8 cellular contexts compared by ENCODE assay signal in the genomic region with DNA sequence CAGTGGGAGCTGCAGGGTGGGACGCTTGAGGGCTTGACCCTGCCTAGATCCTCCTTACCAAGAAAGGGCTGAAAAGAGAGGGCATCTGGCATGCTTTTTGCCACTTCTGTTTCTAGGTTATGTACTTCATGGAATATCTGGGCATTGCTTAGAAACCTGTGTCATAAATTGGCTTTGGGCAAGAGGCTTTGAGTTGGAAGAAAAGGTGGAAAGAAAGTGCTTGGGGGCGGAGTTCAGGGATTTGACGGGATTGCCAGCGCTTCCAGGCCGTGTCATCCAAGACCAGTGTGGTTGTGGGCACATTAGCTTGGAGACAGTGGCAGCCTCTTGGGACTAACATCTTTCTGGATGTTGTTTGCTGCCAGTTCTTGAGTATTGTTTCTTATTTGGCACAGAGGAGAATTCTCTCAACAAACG. TPM values are rescaled to one million over a fixed set of nuclear protein-coding genes. Genes with fewer than 3 reads are reported as not detected.
DNase-seq lines count a peak whose midpoint lies in the region; ATAC-seq and TF ChIP-seq lines count a peak whose summit lies in the region.

No MANE protein-coding gene starts in this region.

- no peak overlapping the region for H3K27ac Mint-ChIP-seq in GM23338
- peak overlapping the region; percentile 68 for H3K27ac Mint-ChIP-seq in activated CD8-positive, alpha-beta T cell treated with anti-CD3 and anti-CD28 coated beads, Interleukin-2, amount 10 ng/mL, durations not matched to agents 7 days and 5 days
- peak overlapping the region; percentile 72 for H3K27ac Mint-ChIP-seq in stimulated activated effector memory CD8-positive, alpha-beta T cell treated with anti-CD3 and anti-CD28 coated beads, Interleukin-12 subunit alpha, Interleukin-12 subunit beta, amount 100 ng/mL, for 72 hours

- H3K36me3 Mint-ChIP-seq in GM23338 (ENCODE audit: low read depth), result no peaks in the 10 kb centered on the region
- H3K36me3 Mint-ChIP-seq in activated CD8-positive, alpha-beta T cell treated with anti-CD3 and anti-CD28 coated beads, Interleukin-2, amount 10 ng/mL, durations not matched to agents 7 days and 5 days (ENCODE audit: low read depth), result peaks cover 8% of the 10 kb centered on the region
- no peaks in the 10 kb centered on the region for H3K36me3 Mint-ChIP-seq in stimulated activated effector memory CD8-positive, alpha-beta T cell treated with anti-CD3 and anti-CD28 coated beads, Interleukin-12 subunit alpha, Interleukin-12 subunit beta, amount 100 ng/mL, for 72 hours

- H3K79me2 ChIP-seq in GM23338 (replicated peaks; ENCODE audit: insufficient read depth), result no peaks in the 10 kb centered on the region

- H3K9me3 ChIP-seq in iPS-18c (ENCODE audit: control insufficient read depth, insufficient read depth, low read length), result no peaks in the 10 kb centered on the region

- H3K4me1 Mint-ChIP-seq in GM23338, result peaks cover 14% of the 10 kb centered on the region
- H3K4me1 Mint-ChIP-seq in activated CD8-positive, alpha-beta T cell treated with anti-CD3 and anti-CD28 coated beads, Interleukin-2, amount 10 ng/mL, durations not matched to agents 7 days and 5 days (ENCODE audit: low read depth), result peaks cover 29% of the 10 kb centered on the region
- peaks cover 36% of the 10 kb centered on the region for H3K4me1 Mint-ChIP-seq in stimulated activated effector memory CD8-positive, alpha-beta T cell treated with anti-CD3 and anti-CD28 coated beads, Interleukin-12 subunit alpha, Interleukin-12 subunit beta, amount 100 ng/mL, for 72 hours

- H3K4me3 ChIP-seq in GM23338, result peak overlapping the region; percentile 79
- H3K4me3 ChIP-seq in iPS-18c (ENCODE audit: insufficient read depth, low read depth, low read length), result peak overlapping the region; percentile 81

- H3K4me2 ChIP-seq in GM23338, result peak overlapping the region; percentile 86

- POLR2A ChIA-PET in activated CD8-positive, alpha-beta T cell treated with anti-CD3 and anti-CD28 coated beads, Interleukin-2, amount 10 ng/mL, durations not matched to agents 7 days and 5 days (lab: Charles Lee), result interaction anchor here (1.7 to 2.4 kb wide), 3 partner anchors 11 to 31 kb away, joined by 6 to 35 read pairs (median 11); no protein-coding TSS in a partner anchor

- peak; percentile 5; the same call in 1 of the 3 replicates for ATAC-seq in GM23338
- ATAC-seq in activated CD8-positive, alpha-beta T cell treated with anti-CD3 and anti-CD28 coated beads, Interleukin-2, amount 10 ng/mL, durations not matched to agents 7 days and 5 days, result no peak
- ATAC-seq in stimulated activated effector memory CD8-positive, alpha-beta T cell treated with anti-CD3 and anti-CD28 coated beads, Interleukin-12 subunit alpha, Interleukin-12 subunit beta, amount 100 ng/mL, for 72 hours, result no peak
- ATAC-seq in HG02623 (IDR thresholded peaks at IDR 0.05; ENCODE audit: unreplicated experiment), result no peak

- no peaks in the 10 kb centered on the region for H3K36me3 ChIP-seq in GM23338 (ENCODE audit: insufficient read depth)

- peaks cover 4% of the 10 kb centered on the region; the same call in 1 of the 2 replicates for H4K20me1 ChIP-seq in GM23338 (replicated peaks; ENCODE audit: insufficient read depth)

- H3K27me3 ChIP-seq in GM23338 (ENCODE audit: insufficient read depth), result peaks cover 24% of the 10 kb centered on the region

- peak overlapping the region; percentile 84 for H3K4me3 Mint-ChIP-seq in GM23338
- H3K4me3 Mint-ChIP-seq in activated CD8-positive, alpha-beta T cell treated with anti-CD3 and anti-CD28 coated beads, Interleukin-2, amount 10 ng/mL, durations not matched to agents 7 days and 5 days, result peak overlapping the region; percentile 84
- H3K4me3 Mint-ChIP-seq in stimulated activated effector memory CD8-positive, alpha-beta T cell treated with anti-CD3 and anti-CD28 coated beads, Interleukin-12 subunit alpha, Interleukin-12 subunit beta, amount 100 ng/mL, for 72 hours, result peak overlapping the region; percentile 75

- H3K9me3 Mint-ChIP-seq in GM23338, result no peaks in the 10 kb centered on the region
- no peaks in the 10 kb centered on the region for H3K9me3 Mint-ChIP-seq in activated CD8-positive, alpha-beta T cell treated with anti-CD3 and anti-CD28 coated beads, Interleukin-2, amount 10 ng/mL, durations not matched to agents 7 days and 5 days (ENCODE audit: insufficient read depth)
- no peaks in the 10 kb centered on the region for H3K9me3 Mint-ChIP-seq in stimulated activated effector memory CD8-positive, alpha-beta T cell treated with anti-CD3 and anti-CD28 coated beads, Interleukin-12 subunit alpha, Interleukin-12 subunit beta, amount 100 ng/mL, for 72 hours

- H3K9me2 ChIP-seq in GM23338 (ENCODE audit: insufficient read depth), result no peaks in the 10 kb centered on the region

- DNase-seq in A172 (ENCODE audit: low spot score) (peak; percentile 29), GM23338 (ENCODE audit: low spot score) (peak; percentile 35), NCI-H187 treated with DMSO at 0.1 percent for 48 hours (lab: John Stamatoyannopoulos, UW) (no peak), cortex of kidney (lab: John Stamatoyannopoulos, UW) (no peak)
- no peak for DNase-seq in activated CD8-positive, alpha-beta T cell treated with anti-CD3 and anti-CD28 coated beads, Interleukin-2, amount 10 ng/mL, durations not matched to agents 7 days and 5 days
- no peak for DNase-seq in stimulated activated effector memory CD8-positive, alpha-beta T cell treated with anti-CD3 and anti-CD28 coated beads, Interleukin-12 subunit alpha, Interleukin-12 subunit beta, amount 100 ng/mL, for 72 hours (ENCODE audit: low spot score in 2 of 2)

- H3F3A ChIP-seq in GM23338 (replicated peaks; ENCODE audit: low read depth), result peaks cover 10% of the 10 kb centered on the region; the same call in 1 of the 2 replicates

- no peak overlapping the region for H3K27ac ChIP-seq in GM23338 (ENCODE audit: low read depth)

- H3K4me1 ChIP-seq in GM23338 (ENCODE audit: insufficient read depth), result no peaks in the 10 kb centered on the region; the same call in 1 of the 2 replicates

- H3K27me3 Mint-ChIP-seq in GM23338 (ENCODE audit: insufficient read depth, low read depth, poor library complexity), result peaks cover 3% of the 10 kb centered on the region
- H3K27me3 Mint-ChIP-seq in activated CD8-positive, alpha-beta T cell treated with anti-CD3 and anti-CD28 coated beads, Interleukin-2, amount 10 ng/mL, durations not matched to agents 7 days and 5 days (ENCODE audit: low read depth), result peaks cover 17% of the 10 kb centered on the region

- TF ChIP-seq CTCF in GM23338 (conservative IDR thresholded peaks at IDR 0.05; ENCODE audit: low read depth in 2 of 2), result no peak

- CTCF ChIA-PET in activated CD8-positive, alpha-beta T cell treated with anti-CD3 and anti-CD28 coated beads, Interleukin-2, amount 10 ng/mL, durations not matched to agents 7 days and 5 days (lab: Charles Lee), result interaction anchor here (2.4 to 2.9 kb wide), 4 partner anchors 10 to 31 kb away, joined by 9 to 14 read pairs (median 12); no protein-coding TSS in a partner anchor

- peak overlapping the region; percentile 97 for H2AFZ ChIP-seq in GM23338

TF ChIP-seq in GM23338, 12 proteins besides CTCF, POLR2A, EP300 and RAD21 (continues in another document):
- TF ChIP-seq ZNF331 (CRISPR knock-in tag; IDR thresholded peaks at IDR 0.05; ENCODE audit: low read depth) (no peak), NANOG (IDR thresholded peaks at IDR 0.05; ENCODE audit: borderline replicate concordance) (no peak), JUNB (IDR thresholded peaks at IDR 0.05; ENCODE audit: unreplicated experiment) (no peak)
- TF ChIP-seq, protein P1, sequence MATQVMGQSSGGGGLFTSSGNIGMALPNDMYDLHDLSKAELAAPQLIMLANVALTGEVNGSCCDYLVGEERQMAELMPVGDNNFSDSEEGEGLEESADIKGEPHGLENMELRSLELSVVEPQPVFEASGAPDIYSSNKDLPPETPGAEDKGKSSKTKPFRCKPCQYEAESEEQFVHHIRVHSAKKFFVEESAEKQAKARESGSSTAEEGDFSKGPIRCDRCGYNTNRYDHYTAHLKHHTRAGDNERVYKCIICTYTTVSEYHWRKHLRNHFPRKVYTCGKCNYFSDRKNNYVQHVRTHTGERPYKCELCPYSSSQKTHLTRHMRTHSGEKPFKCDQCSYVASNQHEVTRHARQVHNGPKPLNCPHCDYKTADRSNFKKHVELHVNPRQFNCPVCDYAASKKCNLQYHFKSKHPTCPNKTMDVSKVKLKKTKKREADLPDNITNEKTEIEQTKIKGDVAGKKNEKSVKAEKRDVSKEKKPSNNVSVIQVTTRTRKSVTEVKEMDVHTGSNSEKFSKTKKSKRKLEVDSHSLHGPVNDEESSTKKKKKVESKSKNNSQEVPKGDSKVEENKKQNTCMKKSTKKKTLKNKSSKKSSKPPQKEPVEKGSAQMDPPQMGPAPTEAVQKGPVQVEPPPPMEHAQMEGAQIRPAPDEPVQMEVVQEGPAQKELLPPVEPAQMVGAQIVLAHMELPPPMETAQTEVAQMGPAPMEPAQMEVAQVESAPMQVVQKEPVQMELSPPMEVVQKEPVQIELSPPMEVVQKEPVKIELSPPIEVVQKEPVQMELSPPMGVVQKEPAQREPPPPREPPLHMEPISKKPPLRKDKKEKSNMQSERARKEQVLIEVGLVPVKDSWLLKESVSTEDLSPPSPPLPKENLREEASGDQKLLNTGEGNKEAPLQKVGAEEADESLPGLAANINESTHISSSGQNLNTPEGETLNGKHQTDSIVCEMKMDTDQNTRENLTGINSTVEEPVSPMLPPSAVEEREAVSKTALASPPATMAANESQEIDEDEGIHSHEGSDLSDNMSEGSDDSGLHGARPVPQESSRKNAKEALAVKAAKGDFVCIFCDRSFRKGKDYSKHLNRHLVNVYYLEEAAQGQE (IDR thresholded peaks at IDR 0.05; ENCODE audit: unreplicated experiment), result no peak

RNA-seq across cellular contexts. Expression of a gene that starts 0.8 kb away (rescaled TPM):
- 3.7 and 5.1 TPM in 2 replicates for total RNA-seq in A172 (2014; rRNA removed; shearing (Covaris generic))
- 1.6 and 2.3 TPM in 2 replicates for total RNA-seq in GM23338 (2014; rRNA removed; shearing (Covaris generic))
- polyA plus RNA-seq in GM23338 (2016; fragmentation: Nextera tagmentation; extraction: Ambion mirVana), result 0.64 and 0.94 TPM in 2 replicates
- 10 to 100 TPM; 21.5 to 24.9 TPM for total RNA-seq in activated CD8-positive, alpha-beta T cell treated with anti-CD3 and anti-CD28 coated beads, Interleukin-2, amount 10 ng/mL, durations not matched to agents 7 days and 5 days

RNA-seq across cellular contexts. Expression of a gene that starts 34.8 kb away (rescaled TPM):
- total RNA-seq in A172 (2014; rRNA removed; shearing (Covaris generic)), result 85.6 and 89.3 TPM in 2 replicates
- 18.8 and 34.7 TPM in 2 replicates for total RNA-seq in GM23338 (2014; rRNA removed; shearing (Covaris generic))
- polyA plus RNA-seq in GM23338 (2016; fragmentation: Nextera tagmentation; extraction: Ambion mirVana), result 14.8 and 15.6 TPM in 2 replicates
- 10 to 100 TPM; 92.9 to 99.6 TPM for total RNA-seq in activated CD8-positive, alpha-beta T cell treated with anti-CD3 and anti-CD28 coated beads, Interleukin-2, amount 10 ng/mL, durations not matched to agents 7 days and 5 days

Comparison
In these comparisons a context has a peak if more than half of its experiments do, and no peak if none do; other contexts are left out.
1. DNase-seq: peak in A172 (single experiment) and GM23338 (single experiment); none in activated CD8-positive, alpha-beta T cell treated with anti-CD3 and anti-CD28 coated beads, Interleukin-2, amount 10 ng/mL, durations not matched to agents 7 days and 5 days (single experiment), stimulated activated effector memory CD8-positive, alpha-beta T cell treated with anti-CD3 and anti-CD28 coated beads, Interleukin-12 subunit alpha, Interleukin-12 subunit beta, amount 100 ng/mL, for 72 hours (0 of 2), NCI-H187 treated with DMSO at 0.1 percent for 48 hours (single experiment) and cortex of kidney (single experiment).
2. Peak in every context shown above with its lines, with median percentiles within 50 percentile points of each other: H3K4me3 Mint-ChIP-seq.